Comparison of ENCODE assay signal across 15 cellular contexts in genomic region chr18:68555935-68556334, GRCh38.
"Had no signal": no experiment of that assay in that cellular context is flagged by ENCODE, and none has a peak within 500 bp of the region (broad histone marks: within the 10 kb centered on the region; RNA-seq: fewer than 3 reads in every experiment).

No MANE protein-coding gene starts in this region.

- H3K27me3 ChIP-seq: ascending aorta, colonic mucosa, thyroid gland, uterus had no signal

- H3K79me2 ChIP-seq: parathyroid adenoma had no signal

- H3K27me3 Mint-ChIP-seq: activated CD8-positive, alpha-beta T cell treated with anti-CD3 and anti-CD28 coated beads for 36 hours; naive B cell had no signal

- H3K4me1 Mint-ChIP-seq: activated CD4-positive, alpha-beta T cell treated with anti-CD3 and anti-CD28 coated beads for 36 hours; naive B cell had no signal

- H3K9me3 Mint-ChIP-seq: activated CD8-positive, alpha-beta T cell treated with anti-CD3 and anti-CD28 coated beads for 36 hours had no signal

- H3K9ac ChIP-seq: parathyroid adenoma had no signal

- H3K36me3 Mint-ChIP-seq: naive B cell had no signal

- H2AFZ ChIP-seq: parathyroid adenoma had no signal

- DNase-seq: activated CD4-positive, alpha-beta T cell treated with anti-CD3 and anti-CD28 coated beads for 36 hours; activated CD8-positive, alpha-beta memory T cell treated with anti-CD3 and anti-CD28 coated beads, Interleukin-2, amount 50 U/mL, for 48 hours; activated CD8-positive, alpha-beta T cell treated with anti-CD3 and anti-CD28 coated beads for 36 hours; caudate nucleus; colonic mucosa; hypothalamus; lower lobe of right lung; naive B cell; retina; stimulated activated CD4-positive, alpha-beta T cell treated with anti-CD3 and anti-CD28 coated beads, Interleukin-4, amount 100 ng/mL, for 4 hours; thyroid gland; uterus had no signal

- H3K27ac Mint-ChIP-seq: activated CD4-positive, alpha-beta T cell treated with anti-CD3 and anti-CD28 coated beads for 36 hours; activated CD8-positive, alpha-beta T cell treated with anti-CD3 and anti-CD28 coated beads for 36 hours; naive B cell had no signal

- H3K9me3 ChIP-seq: ascending aorta, colonic mucosa, lower lobe of right lung, thyroid gland, uterus had no signal

- H3K36me3 ChIP-seq: ascending aorta, colonic mucosa, lower lobe of right lung, thyroid gland, uterus had no signal

- H3K27ac ChIP-seq: ascending aorta, colonic mucosa, lower lobe of right lung, parathyroid adenoma, thyroid gland, uterus, VCaP had no signal

- H3K4me3 Mint-ChIP-seq: activated CD4-positive, alpha-beta T cell treated with anti-CD3 and anti-CD28 coated beads for 36 hours; activated CD8-positive, alpha-beta T cell treated with anti-CD3 and anti-CD28 coated beads for 36 hours; naive B cell had no signal

- H3K4me1 ChIP-seq: ascending aorta, colonic mucosa, lower lobe of right lung, parathyroid adenoma, thyroid gland, uterus had no signal

- H3K4me3 ChIP-seq: ascending aorta, colonic mucosa, lower lobe of right lung, thyroid gland, uterus had no signal
